Comparison of ENCODE assay signal across 1 cellular context in the genomic region with DNA sequence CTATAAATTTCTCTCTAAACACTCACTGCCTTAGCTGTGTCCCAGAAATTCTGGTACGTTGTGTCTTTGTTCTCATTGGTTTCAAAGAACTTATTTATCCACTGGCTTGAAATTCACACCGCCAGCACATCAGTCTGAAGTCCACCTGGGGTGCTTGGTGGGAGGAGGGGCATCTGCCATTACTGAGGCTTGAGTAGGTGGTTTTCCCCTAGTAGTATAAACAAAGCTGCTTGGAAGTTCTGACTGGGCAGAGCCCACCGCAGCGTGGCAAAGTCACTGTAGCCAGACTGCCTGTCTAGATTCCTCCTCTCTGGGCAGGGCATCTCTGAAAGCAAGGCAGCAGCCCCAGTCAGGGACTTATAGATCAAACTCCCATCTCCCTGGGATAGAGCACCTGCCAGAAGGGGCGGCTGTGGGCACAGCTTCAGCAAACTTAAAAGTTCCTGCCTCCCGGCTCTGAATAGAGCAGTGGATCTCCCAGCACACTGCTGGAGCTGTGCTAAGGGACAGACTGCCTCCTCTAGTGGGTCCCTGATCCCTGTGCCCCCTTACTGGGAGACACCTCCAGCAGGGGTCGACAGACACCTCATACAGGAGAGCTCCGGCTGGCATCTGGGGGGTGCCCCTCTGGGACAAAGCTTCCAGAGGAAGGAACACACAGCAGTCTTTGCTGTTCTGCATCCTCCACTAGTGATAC.
TF ChIP-seq lines count a peak whose summit lies in the region.

No MANE protein-coding gene starts in this region.

TF ChIP-seq in HepG2, 621 proteins besides CTCF, POLR2A, EP300 and RAD21 (continued from another document and continues in another):
- TF ChIP-seq PRDM10 (CRISPR knock-in tag; IDR thresholded peaks at IDR 0.05; ENCODE audit: low read depth) (no peak), RCOR2 (CRISPR knock-in tag; IDR thresholded peaks at IDR 0.05) (0 out of 2 replicates have a peak, but pooled peaks have one; percentile 22), GABPB1 (CRISPR knock-in tag; IDR thresholded peaks at IDR 0.05) (no peak), ZNF768 (CRISPR knock-in tag; IDR thresholded peaks at IDR 0.05) (peak; percentile 29; the same call in 1 of the 2 replicates), PAXIP1 (CRISPR knock-in tag; conservative IDR thresholded peaks at IDR 0.05) (peak; percentile 70), NONO (IDR thresholded peaks at IDR 0.05) (no peak), NONO (CRISPR knock-in tag; conservative IDR thresholded peaks at IDR 0.05) (no peak), ESRRA (CRISPR knock-in tag; IDR thresholded peaks at IDR 0.05; ENCODE audit: low read depth) (no peak), ZNF501 (CRISPR knock-in tag; IDR thresholded peaks at IDR 0.05) (0 out of 2 replicates have a peak, but pooled peaks have one; percentile 22), NFIB (CRISPR knock-in tag; IDR thresholded peaks at IDR 0.05; ENCODE audit: borderline replicate concordance) (no peak), ZNF124 (CRISPR knock-in tag; IDR thresholded peaks at IDR 0.05) (no peak), HNF4G (IDR thresholded peaks at IDR 0.05; ENCODE audit: borderline replicate concordance, low read depth, low read length) (peak; percentile 79), HNF4G (CRISPR knock-in tag; IDR thresholded peaks at IDR 0.05; ENCODE audit: borderline replicate concordance, low read depth) (no peak), ZNF713 (CRISPR knock-in tag; IDR thresholded peaks at IDR 0.05) (no peak), PPARG (CRISPR knock-in tag; conservative IDR thresholded peaks at IDR 0.05) (no peak), RBM39 (IDR thresholded peaks at IDR 0.05; ENCODE audit: low read depth, low read length, poor library complexity, severe bottlenecking) (no peak), GMEB1 (CRISPR knock-in tag; IDR thresholded peaks at IDR 0.05; ENCODE audit: borderline replicate concordance) (no peak), IRF2 (CRISPR knock-in tag; IDR thresholded peaks at IDR 0.05) (no peak), RARA (CRISPR knock-in tag; IDR thresholded peaks at IDR 0.05) (0 out of 2 replicates have a peak, but pooled peaks have one; percentile 16), THYN1 (CRISPR knock-in tag; IDR thresholded peaks at IDR 0.05; ENCODE audit: borderline replicate concordance, low read depth) (no peak), ZNF256 (CRISPR knock-in tag; conservative IDR thresholded peaks at IDR 0.05) (no peak), ETV5 (CRISPR knock-in tag; IDR thresholded peaks at IDR 0.05; ENCODE audit: borderline replicate concordance) (no peak), NFKB2 (CRISPR knock-in tag; IDR thresholded peaks at IDR 0.05; ENCODE audit: borderline replicate concordance) (no peak), ZSCAN30 (CRISPR knock-in tag; IDR thresholded peaks at IDR 0.05) (no peak), ZNF337 (CRISPR knock-in tag; IDR thresholded peaks at IDR 0.05; ENCODE audit: borderline replicate concordance, low read depth) (no peak), ZNF343 (CRISPR knock-in tag; IDR thresholded peaks at IDR 0.05) (no peak), GATAD1 (CRISPR knock-in tag; IDR thresholded peaks at IDR 0.05) (no peak), SOX13 (IDR thresholded peaks at IDR 0.05) (no peak), SOX13 (CRISPR knock-in tag; conservative IDR thresholded peaks at IDR 0.05 in 1 of 2, IDR thresholded peaks at IDR 0.05 in 1 of 2) (peak in 1 of 2 experiments; percentile 76; a peak in 2 of 4 replicates), ASH2L (IDR thresholded peaks at IDR 0.05; ENCODE audit: insufficient read length, low read depth, low read length) (no peak), THAP11 (CRISPR knock-in tag; IDR thresholded peaks at IDR 0.05) (no peak)
- TF ChIP-seq, protein P1, sequence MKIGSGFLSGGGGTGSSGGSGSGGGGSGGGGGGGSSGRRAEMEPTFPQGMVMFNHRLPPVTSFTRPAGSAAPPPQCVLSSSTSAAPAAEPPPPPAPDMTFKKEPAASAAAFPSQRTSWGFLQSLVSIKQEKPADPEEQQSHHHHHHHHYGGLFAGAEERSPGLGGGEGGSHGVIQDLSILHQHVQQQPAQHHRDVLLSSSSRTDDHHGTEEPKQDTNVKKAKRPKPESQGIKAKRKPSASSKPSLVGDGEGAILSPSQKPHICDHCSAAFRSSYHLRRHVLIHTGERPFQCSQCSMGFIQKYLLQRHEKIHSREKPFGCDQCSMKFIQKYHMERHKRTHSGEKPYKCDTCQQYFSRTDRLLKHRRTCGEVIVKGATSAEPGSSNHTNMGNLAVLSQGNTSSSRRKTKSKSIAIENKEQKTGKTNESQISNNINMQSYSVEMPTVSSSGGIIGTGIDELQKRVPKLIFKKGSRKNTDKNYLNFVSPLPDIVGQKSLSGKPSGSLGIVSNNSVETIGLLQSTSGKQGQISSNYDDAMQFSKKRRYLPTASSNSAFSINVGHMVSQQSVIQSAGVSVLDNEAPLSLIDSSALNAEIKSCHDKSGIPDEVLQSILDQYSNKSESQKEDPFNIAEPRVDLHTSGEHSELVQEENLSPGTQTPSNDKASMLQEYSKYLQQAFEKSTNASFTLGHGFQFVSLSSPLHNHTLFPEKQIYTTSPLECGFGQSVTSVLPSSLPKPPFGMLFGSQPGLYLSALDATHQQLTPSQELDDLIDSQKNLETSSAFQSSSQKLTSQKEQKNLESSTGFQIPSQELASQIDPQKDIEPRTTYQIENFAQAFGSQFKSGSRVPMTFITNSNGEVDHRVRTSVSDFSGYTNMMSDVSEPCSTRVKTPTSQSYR (CRISPR knock-in tag; IDR thresholded peaks at IDR 0.05; ENCODE audit: borderline replicate concordance), result peak; percentile 89
- TF ChIP-seq, protein P2, sequence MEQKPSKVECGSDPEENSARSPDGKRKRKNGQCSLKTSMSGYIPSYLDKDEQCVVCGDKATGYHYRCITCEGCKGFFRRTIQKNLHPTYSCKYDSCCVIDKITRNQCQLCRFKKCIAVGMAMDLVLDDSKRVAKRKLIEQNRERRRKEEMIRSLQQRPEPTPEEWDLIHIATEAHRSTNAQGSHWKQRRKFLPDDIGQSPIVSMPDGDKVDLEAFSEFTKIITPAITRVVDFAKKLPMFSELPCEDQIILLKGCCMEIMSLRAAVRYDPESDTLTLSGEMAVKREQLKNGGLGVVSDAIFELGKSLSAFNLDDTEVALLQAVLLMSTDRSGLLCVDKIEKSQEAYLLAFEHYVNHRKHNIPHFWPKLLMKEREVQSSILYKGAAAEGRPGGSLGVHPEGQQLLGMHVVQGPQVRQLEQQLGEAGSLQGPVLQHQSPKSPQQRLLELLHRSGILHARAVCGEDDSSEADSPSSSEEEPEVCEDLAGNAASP (CRISPR knock-in tag; IDR thresholded peaks at IDR 0.05; ENCODE audit: borderline replicate concordance), result no peak
- TF ChIP-seq, protein P3, sequence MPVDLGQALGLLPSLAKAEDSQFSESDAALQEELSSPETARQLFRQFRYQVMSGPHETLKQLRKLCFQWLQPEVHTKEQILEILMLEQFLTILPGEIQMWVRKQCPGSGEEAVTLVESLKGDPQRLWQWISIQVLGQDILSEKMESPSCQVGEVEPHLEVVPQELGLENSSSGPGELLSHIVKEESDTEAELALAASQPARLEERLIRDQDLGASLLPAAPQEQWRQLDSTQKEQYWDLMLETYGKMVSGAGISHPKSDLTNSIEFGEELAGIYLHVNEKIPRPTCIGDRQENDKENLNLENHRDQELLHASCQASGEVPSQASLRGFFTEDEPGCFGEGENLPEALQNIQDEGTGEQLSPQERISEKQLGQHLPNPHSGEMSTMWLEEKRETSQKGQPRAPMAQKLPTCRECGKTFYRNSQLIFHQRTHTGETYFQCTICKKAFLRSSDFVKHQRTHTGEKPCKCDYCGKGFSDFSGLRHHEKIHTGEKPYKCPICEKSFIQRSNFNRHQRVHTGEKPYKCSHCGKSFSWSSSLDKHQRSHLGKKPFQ (CRISPR knock-in tag; IDR thresholded peaks at IDR 0.05; ENCODE audit: insufficient replicate concordance), result peak; percentile 28
- TF ChIP-seq, protein P4, sequence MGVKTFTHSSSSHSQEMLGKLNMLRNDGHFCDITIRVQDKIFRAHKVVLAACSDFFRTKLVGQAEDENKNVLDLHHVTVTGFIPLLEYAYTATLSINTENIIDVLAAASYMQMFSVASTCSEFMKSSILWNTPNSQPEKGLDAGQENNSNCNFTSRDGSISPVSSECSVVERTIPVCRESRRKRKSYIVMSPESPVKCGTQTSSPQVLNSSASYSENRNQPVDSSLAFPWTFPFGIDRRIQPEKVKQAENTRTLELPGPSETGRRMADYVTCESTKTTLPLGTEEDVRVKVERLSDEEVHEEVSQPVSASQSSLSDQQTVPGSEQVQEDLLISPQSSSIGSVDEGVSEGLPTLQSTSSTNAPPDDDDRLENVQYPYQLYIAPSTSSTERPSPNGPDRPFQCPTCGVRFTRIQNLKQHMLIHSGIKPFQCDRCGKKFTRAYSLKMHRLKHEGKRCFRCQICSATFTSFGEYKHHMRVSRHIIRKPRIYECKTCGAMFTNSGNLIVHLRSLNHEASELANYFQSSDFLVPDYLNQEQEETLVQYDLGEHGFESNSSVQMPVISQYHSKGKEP (CRISPR knock-in tag; IDR thresholded peaks at IDR 0.05), result no peak
- TF ChIP-seq, protein P5, sequence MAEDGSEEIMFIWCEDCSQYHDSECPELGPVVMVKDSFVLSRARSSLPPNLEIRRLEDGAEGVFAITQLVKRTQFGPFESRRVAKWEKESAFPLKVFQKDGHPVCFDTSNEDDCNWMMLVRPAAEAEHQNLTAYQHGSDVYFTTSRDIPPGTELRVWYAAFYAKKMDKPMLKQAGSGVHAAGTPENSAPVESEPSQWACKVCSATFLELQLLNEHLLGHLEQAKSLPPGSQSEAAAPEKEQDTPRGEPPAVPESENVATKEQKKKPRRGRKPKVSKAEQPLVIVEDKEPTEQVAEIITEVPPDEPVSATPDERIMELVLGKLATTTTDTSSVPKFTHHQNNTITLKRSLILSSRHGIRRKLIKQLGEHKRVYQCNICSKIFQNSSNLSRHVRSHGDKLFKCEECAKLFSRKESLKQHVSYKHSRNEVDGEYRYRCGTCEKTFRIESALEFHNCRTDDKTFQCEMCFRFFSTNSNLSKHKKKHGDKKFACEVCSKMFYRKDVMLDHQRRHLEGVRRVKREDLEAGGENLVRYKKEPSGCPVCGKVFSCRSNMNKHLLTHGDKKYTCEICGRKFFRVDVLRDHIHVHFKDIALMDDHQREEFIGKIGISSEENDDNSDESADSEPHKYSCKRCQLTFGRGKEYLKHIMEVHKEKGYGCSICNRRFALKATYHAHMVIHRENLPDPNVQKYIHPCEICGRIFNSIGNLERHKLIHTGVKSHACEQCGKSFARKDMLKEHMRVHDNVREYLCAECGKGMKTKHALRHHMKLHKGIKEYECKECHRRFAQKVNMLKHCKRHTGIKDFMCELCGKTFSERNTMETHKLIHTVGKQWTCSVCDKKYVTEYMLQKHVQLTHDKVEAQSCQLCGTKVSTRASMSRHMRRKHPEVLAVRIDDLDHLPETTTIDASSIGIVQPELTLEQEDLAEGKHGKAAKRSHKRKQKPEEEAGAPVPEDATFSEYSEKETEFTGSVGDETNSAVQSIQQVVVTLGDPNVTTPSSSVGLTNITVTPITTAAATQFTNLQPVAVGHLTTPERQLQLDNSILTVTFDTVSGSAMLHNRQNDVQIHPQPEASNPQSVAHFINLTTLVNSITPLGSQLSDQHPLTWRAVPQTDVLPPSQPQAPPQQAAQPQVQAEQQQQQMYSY (CRISPR knock-in tag; IDR thresholded peaks at IDR 0.05), result no peak
